In genomic region chr13:113947321-113948033, GRCh38 we compare ENCODE assay signal across 1 cellular context.
TF ChIP-seq lines count a peak whose summit lies in the region.

No MANE protein-coding gene starts in this region.

TF ChIP-seq in K562, 482 proteins besides CTCF, POLR2A, EP300 and RAD21 (continued from another document and continues in another):
- TF ChIP-seq NR0B1 (IDR thresholded peaks at IDR 0.05; ENCODE audit: partially characterized antibody): no peak
- no peak for TF ChIP-seq OTX1 (CRISPR knock-in tag; IDR thresholded peaks at IDR 0.05)
- TF ChIP-seq MTA1 (IDR thresholded peaks at IDR 0.05; ENCODE audit: borderline replicate concordance): no peak
- peak; percentile 73 for TF ChIP-seq MYC (IDR thresholded peaks at IDR 0.05; ENCODE audit: low read depth, low read length)
- TF ChIP-seq MYC (CRISPR knock-in tag; IDR thresholded peaks at IDR 0.05; ENCODE audit: borderline replicate concordance, low read depth): no peak
- TF ChIP-seq ZNF12 (CRISPR knock-in tag; IDR thresholded peaks at IDR 0.05): no peak
- no peak for TF ChIP-seq ESRRA (IDR thresholded peaks at IDR 0.05; ENCODE audit: borderline replicate concordance, low read depth)
- no peak for TF ChIP-seq THAP12 (CRISPR knock-in tag; IDR thresholded peaks at IDR 0.05)
- no peak for TF ChIP-seq JUNB (CRISPR knock-in tag; conservative IDR thresholded peaks at IDR 0.05)
- TF ChIP-seq PHTF2 (CRISPR knock-in tag; IDR thresholded peaks at IDR 0.05): no peak
- TF ChIP-seq ZNF507 (tag; conservative IDR thresholded peaks at IDR 0.05): no peak
- no peak for TF ChIP-seq GTF3C2 (IDR thresholded peaks at IDR 0.05; ENCODE audit: borderline replicate concordance, extremely low read depth, insufficient read length)
- TF ChIP-seq MCM3 (IDR thresholded peaks at IDR 0.05): no peak
- TF ChIP-seq ZNF449 (CRISPR knock-in tag; IDR thresholded peaks at IDR 0.05): no peak
- TF ChIP-seq ZNF445 (CRISPR knock-in tag; IDR thresholded peaks at IDR 0.05; ENCODE audit: low read depth): no peak
- peak; percentile 45; the same call in 1 of the 2 replicates for TF ChIP-seq RAD51 (IDR thresholded peaks at IDR 0.05; ENCODE audit: borderline replicate concordance, low read depth)
- no peak for TF ChIP-seq PBX2 (CRISPR knock-in tag; IDR thresholded peaks at IDR 0.05; ENCODE audit: low read depth)
- TF ChIP-seq PBX2 (tag; conservative IDR thresholded peaks at IDR 0.05; ENCODE audit: low read depth): no peak
- no peak for TF ChIP-seq ZNF184 (CRISPR knock-in tag; IDR thresholded peaks at IDR 0.05)
- TF ChIP-seq CBX3 (IDR thresholded peaks at IDR 0.05; ENCODE audit: borderline replicate concordance in 1 of 2, low read length in 2 of 2): no peak
- no peak for TF ChIP-seq RCOR1 (IDR thresholded peaks at IDR 0.05; ENCODE audit: borderline replicate concordance in 1 of 2, low read depth in 2 of 2, low read length in 2 of 2)
- no peak for TF ChIP-seq HMG20A (CRISPR knock-in tag; conservative IDR thresholded peaks at IDR 0.05)
- TF ChIP-seq POLR2AphosphoS2 (IDR thresholded peaks at IDR 0.05; ENCODE audit: low read length): no peak
- TF ChIP-seq KAT8 (IDR thresholded peaks at IDR 0.05; ENCODE audit: low read depth): no peak
- TF ChIP-seq TRIM25 (IDR thresholded peaks at IDR 0.05; ENCODE audit: borderline replicate concordance): no peak
- TF ChIP-seq JUND (IDR thresholded peaks at IDR 0.05; ENCODE audit: borderline replicate concordance, low read depth, low read length): no peak
- TF ChIP-seq JUND (tag; IDR thresholded peaks at IDR 0.05; ENCODE audit: borderline replicate concordance, low read depth, low read length): no peak
- TF ChIP-seq ZNF224 (CRISPR knock-in tag; IDR thresholded peaks at IDR 0.05): no peak
- no peak for TF ChIP-seq XRCC3 (IDR thresholded peaks at IDR 0.05)
- no peak for TF ChIP-seq HMGN3 (IDR thresholded peaks at IDR 0.05; ENCODE audit: borderline replicate concordance, extremely low read depth, insufficient read length, low read depth, low read length)
- peak; percentile 79; the same call in 1 of the 2 replicates for TF ChIP-seq STAG1 (CRISPR knock-in tag; IDR thresholded peaks at IDR 0.05; ENCODE audit: borderline replicate concordance)
- TF ChIP-seq PRPF4 (IDR thresholded peaks at IDR 0.05; ENCODE audit: insufficient read depth, low read depth, low read length, poor library complexity, severe bottlenecking): no peak
- TF ChIP-seq MECOM (CRISPR knock-in tag; IDR thresholded peaks at IDR 0.05): no peak
- no peak for TF ChIP-seq NCOA2 (IDR thresholded peaks at IDR 0.05; ENCODE audit: partially characterized antibody in 2 of 2)
- TF ChIP-seq ARID1B (IDR thresholded peaks at IDR 0.05): no peak
- TF ChIP-seq ZFX (CRISPR knock-in tag; IDR thresholded peaks at IDR 0.05): peak; percentile 15; the same call in 1 of the 2 replicates
- no peak for TF ChIP-seq NRF1 (conservative IDR thresholded peaks at IDR 0.05 in 1 of 2, IDR thresholded peaks at IDR 0.05 in 1 of 2)
- TF ChIP-seq ZBTB33 (CRISPR knock-in tag; IDR thresholded peaks at IDR 0.05): no peak
- TF ChIP-seq PYGO2 (tag; IDR thresholded peaks at IDR 0.05): no peak
- TF ChIP-seq L3MBTL2 (IDR thresholded peaks at IDR 0.05): peak; percentile 31; the same call in 1 of the 2 replicates
- TF ChIP-seq USF1 (CRISPR knock-in tag; IDR thresholded peaks at IDR 0.05): peak; percentile 87
- TF ChIP-seq ZNF79 (CRISPR knock-in tag; IDR thresholded peaks at IDR 0.05; ENCODE audit: low read depth): no peak
- TF ChIP-seq ETV6 (IDR thresholded peaks at IDR 0.05; ENCODE audit: borderline replicate concordance in 1 of 2, low read depth in 2 of 2, low read length in 1 of 2): no peak
- TF ChIP-seq ETV6 (CRISPR knock-in tag; IDR thresholded peaks at IDR 0.05; ENCODE audit: borderline replicate concordance): no peak
- no peak for TF ChIP-seq NFXL1 (CRISPR knock-in tag; IDR thresholded peaks at IDR 0.05)
- TF ChIP-seq CBX5 (IDR thresholded peaks at IDR 0.05; ENCODE audit: borderline replicate concordance, low read depth): no peak
- TF ChIP-seq MCM2 (IDR thresholded peaks at IDR 0.05; ENCODE audit: low read depth): no peak
- no peak for TF ChIP-seq HNRNPLL (IDR thresholded peaks at IDR 0.05; ENCODE audit: low read depth, low read length, poor library complexity, severe bottlenecking)
- TF ChIP-seq CSDE1 (IDR thresholded peaks at IDR 0.05): no peak
- TF ChIP-seq ELF1 (tag; IDR thresholded peaks at IDR 0.05): no peak
- no peak for TF ChIP-seq FOSL1 (tag; conservative IDR thresholded peaks at IDR 0.05)
- no peak for TF ChIP-seq ESRRB (CRISPR knock-in tag; IDR thresholded peaks at IDR 0.05; ENCODE audit: borderline replicate concordance)
- peak; percentile 59 to 65 for TF ChIP-seq MNT (conservative IDR thresholded peaks at IDR 0.05)
- no peak for TF ChIP-seq JUN (IDR thresholded peaks at IDR 0.05; ENCODE audit: borderline replicate concordance, low read depth, low read length)
- TF ChIP-seq JUN (CRISPR knock-in tag; IDR thresholded peaks at IDR 0.05; ENCODE audit: borderline replicate concordance): no peak
